Comparison of ENCODE assay signal across 8 cellular contexts in genomic region chr10:31927597-31928530, GRCh38. TPM values are rescaled to one million over a fixed set of nuclear protein-coding genes. Genes with fewer than 3 reads are reported as not detected.
A peak's percentile ranks its signal among the peaks of the same experiment; 100 is the strongest.
DNase-seq lines count a peak whose midpoint lies in the region; ATAC-seq and TF ChIP-seq lines count a peak whose summit lies in the region.

No MANE protein-coding gene starts in this region.

- H3K4me3 ChIP-seq in HUES64 (ENCODE audit: low read length): peak overlapping the region; percentile 90

- peak; percentile 28 for ATAC-seq in GM21515 (IDR thresholded peaks at IDR 0.05; ENCODE audit: unreplicated experiment)
- peak; percentile 18 for ATAC-seq in Right ventricle myocardium inferior
- peak; percentile 33 for ATAC-seq in omental fat pad (ENCODE audit: low FRiP score)

- H3K27ac Mint-ChIP-seq in activated naive CD8-positive, alpha-beta T cell treated with anti-CD3 and anti-CD28 coated beads for 36 hours: peak overlapping the region; percentile 78

- H3K4me1 Mint-ChIP-seq in activated naive CD8-positive, alpha-beta T cell treated with anti-CD3 and anti-CD28 coated beads for 36 hours: peaks cover 51% of the 10 kb centered on the region

- peak; percentile 77 for DNase-seq in DMS53 (lab: John Stamatoyannopoulos, UW)
- peak; percentile 59 for DNase-seq in SK-N-DZ (ENCODE audit: low spot score)
- peak; percentile 35 for DNase-seq in activated naive CD8-positive, alpha-beta T cell treated with anti-CD3 and anti-CD28 coated beads for 36 hours
- DNase-seq in Right ventricle myocardium inferior (ENCODE audit: missing footprints): peak; percentile 79
- no peak for DNase-seq in omental fat pad (ENCODE audit: low spot score)
- DNase-seq in SKM-1 treated with dmso at 0.1 percent for 144 hours (lab: John Stamatoyannopoulos, UW; ENCODE audit: unreplicated experiment): no peak

- no peaks in the 10 kb centered on the region for H3K27me3 ChIP-seq in HUES64 (ENCODE audit: insufficient read depth, low read length)

- under 1% methylated on average over 64 of the region's 64 CpGs for WGBS in HUES64

- H3K36me3 ChIP-seq in HUES64 (ENCODE audit: insufficient read depth, low read length): 0 out of 2 replicates have a peak, but pooled peaks cover 5% of the 10 kb centered on the region

- peaks cover 5% of the 10 kb centered on the region for H3K9me3 Mint-ChIP-seq in activated naive CD8-positive, alpha-beta T cell treated with anti-CD3 and anti-CD28 coated beads for 36 hours

- H3K4me3 Mint-ChIP-seq in activated naive CD8-positive, alpha-beta T cell treated with anti-CD3 and anti-CD28 coated beads for 36 hours: peak overlapping the region; percentile 86

- peaks cover 27% of the 10 kb centered on the region for H3K4me1 ChIP-seq in HUES64 (ENCODE audit: insufficient read depth, low read length)

- intact Hi-C loops in Right ventricle myocardium inferior (cut with DNase I): loop anchor here (5.0 kb wide), 3 partner anchors 66 to 129 kb away; partner anchors contain the start of gene KIF5B

- H3K9ac ChIP-seq in HUES64 (ENCODE audit: low read depth, low read length): peak overlapping the region; percentile 96

- 0 out of 2 replicates have a peak, but pooled peaks cover 5% of the 10 kb centered on the region for H3K9me3 ChIP-seq in HUES64 (ENCODE audit: insufficient read depth, low read depth, low read length)

- H3K27ac ChIP-seq in HUES64 (ENCODE audit: low read depth, low read length): peak overlapping the region; percentile 98; the same call in 1 of the 2 replicates

- H3K36me3 Mint-ChIP-seq in activated naive CD8-positive, alpha-beta T cell treated with anti-CD3 and anti-CD28 coated beads for 36 hours: peaks cover 7% of the 10 kb centered on the region

- no peaks in the 10 kb centered on the region for H3K27me3 Mint-ChIP-seq in activated naive CD8-positive, alpha-beta T cell treated with anti-CD3 and anti-CD28 coated beads for 36 hours

- no peak for TF ChIP-seq CTCF in omental fat pad (IDR thresholded peaks at IDR 0.05)

RNA-seq across cellular contexts. Expression of gene ARHGAP12, which starts 0.8 kb away (rescaled TPM):
- polyA plus RNA-seq in HUES64 (2013, experiment 1 of 2): 24.3 TPM
- polyA plus RNA-seq in HUES64 (2013, experiment 2 of 2): 26.6 TPM
- 10.1 and 10.2 TPM in 2 replicates for polyA plus RNA-seq in SK-N-DZ (2014; cell fraction: cytosol; rRNA removed)
- 17.7 and 21.8 TPM in 2 replicates for polyA plus RNA-seq in SK-N-DZ (2014; cell fraction: nucleus; rRNA removed)
- 1 to 10 TPM; 2.8 to 3.4 TPM for total RNA-seq in activated naive CD8-positive, alpha-beta T cell treated with anti-CD3 and anti-CD28 coated beads for 36 hours
- total RNA-seq in Right ventricle myocardium inferior (21.5 TPM), omental fat pad (10 to 100 TPM; 20.4 to 47.4 (median 33.1) TPM)

Comparison
In these comparisons a context has a peak if more than half of its experiments do, and no peak if none do; other contexts are left out.
1. DNase-seq: peak in DMS53 (single experiment), SK-N-DZ (single experiment), activated naive CD8-positive, alpha-beta T cell treated with anti-CD3 and anti-CD28 coated beads for 36 hours (single experiment) and Right ventricle myocardium inferior (single experiment); none in omental fat pad (single experiment) and SKM-1 treated with dmso at 0.1 percent for 144 hours (single experiment).
2. Peak in every context shown above with its lines, with median percentiles within 50 percentile points of each other: ATAC-seq.